ENCODE assay signal across 1 cellular context in genomic region chr14:53855574-53855973, GRCh38.
A peak's percentile ranks its signal among the peaks of the same experiment; 100 is the strongest.
TF ChIP-seq lines count a peak whose summit lies in the region.

No MANE protein-coding gene starts in this region.

TF ChIP-seq in HepG2, 621 proteins besides CTCF, POLR2A, EP300 and RAD21 (continued from another document):
- no peak for TF ChIP-seq CSRNP2 (CRISPR knock-in tag; conservative IDR thresholded peaks at IDR 0.05; ENCODE audit: low read depth)
- no peak for TF ChIP-seq FOXA1 (IDR thresholded peaks at IDR 0.05)
- TF ChIP-seq FOXA1 (CRISPR knock-in tag; IDR thresholded peaks at IDR 0.05): 0 out of 2 replicates have a peak, but pooled peaks have one; percentile 28
- TF ChIP-seq ETV6 (CRISPR knock-in tag; conservative IDR thresholded peaks at IDR 0.05): no peak
- TF ChIP-seq, protein P1, sequence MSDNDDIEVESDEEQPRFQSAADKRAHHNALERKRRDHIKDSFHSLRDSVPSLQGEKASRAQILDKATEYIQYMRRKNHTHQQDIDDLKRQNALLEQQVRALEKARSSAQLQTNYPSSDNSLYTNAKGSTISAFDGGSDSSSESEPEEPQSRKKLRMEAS (IDR thresholded peaks at IDR 0.05): 0 out of 2 replicates have a peak, but pooled peaks have one; percentile 7
- no peak for TF ChIP-seq SIN3A (IDR thresholded peaks at IDR 0.05; ENCODE audit: borderline replicate concordance, low read depth, low read length)
- no peak for TF ChIP-seq ZNF18 (CRISPR knock-in tag; IDR thresholded peaks at IDR 0.05; ENCODE audit: insufficient replicate concordance)
- no peak for TF ChIP-seq ZNF274 (CRISPR knock-in tag; IDR thresholded peaks at IDR 0.05)
- 0 out of 2 replicates have a peak, but pooled peaks have one; percentile 14 for TF ChIP-seq ZNF121 (CRISPR knock-in tag; IDR thresholded peaks at IDR 0.05)
- TF ChIP-seq RNF219 (CRISPR knock-in tag; IDR thresholded peaks at IDR 0.05): no peak
- peak; percentile 95; the same call in 1 of the 2 replicates for TF ChIP-seq ZMYM2 (CRISPR knock-in tag; IDR thresholded peaks at IDR 0.05)
- TF ChIP-seq JUND (CRISPR knock-in tag; IDR thresholded peaks at IDR 0.05): no peak
- peak; percentile 30; the same call in 1 of the 2 replicates for TF ChIP-seq CHD4 (IDR thresholded peaks at IDR 0.05; ENCODE audit: borderline replicate concordance, low read length)
- no peak for TF ChIP-seq ZNF12 (CRISPR knock-in tag; IDR thresholded peaks at IDR 0.05)
